8 cellular contexts compared by ENCODE assay signal in genomic region chr1:69568435-69569280, GRCh38. TPM values are rescaled to one million over a fixed set of nuclear protein-coding genes. Genes with fewer than 3 reads are reported as not detected.
DNase-seq lines count a peak whose midpoint lies in the region; ATAC-seq and TF ChIP-seq lines count a peak whose summit lies in the region.

No MANE protein-coding gene starts in this region.

- peaks cover 6 to 23% (median 18%) of the 10 kb centered on the region in 4 donors for H3K4me1 ChIP-seq in liver (ENCODE audit: control insufficient read depth in 4 of 4, insufficient read depth in 4 of 4, low read length in 3 of 4)
- peaks cover 0 to 32% (median 26%) of the 10 kb centered on the region in 4 donors for H3K4me1 ChIP-seq in tibial artery

- TF ChIP-seq CTCF in brain (conservative IDR thresholded peaks at IDR 0.05) (no peak), liver (IDR thresholded peaks at IDR 0.05; ENCODE audit: low read depth, low read length, missing input control) (no peak), tibial artery (IDR thresholded peaks at IDR 0.05) (no peak)

- H3K27me3 ChIP-seq in liver (ENCODE audit: control insufficient read depth in 4 of 4, insufficient read depth in 4 of 4, low read length in 3 of 4) (peaks cover 0 to 9% (median 0%) of the 10 kb centered on the region in 4 donors), tibial artery (peaks cover 0 to 29% of the 10 kb centered on the region in 2 donors)

- H3K4me3 ChIP-seq in liver (ENCODE audit: low read depth in 1 of 3, low read length in 3 of 3) = peak overlapping the region in 2 of 3 donors; percentile 40 to 56
- H3K4me3 ChIP-seq in tibial artery = peak overlapping the region; percentile 48 to 60

- peak overlapping the region; percentile 81 for H3K4me3 Mint-ChIP-seq in T-helper 1 cell treated with Interleukin-12 subunit alpha and Interleukin-12 subunit beta and Interleukin-4 antibody, amounts not matched to agents 30 μg/mL and 1 μg/mL, for 36 hours
- H3K4me3 Mint-ChIP-seq in brain = peak overlapping the region; percentile 86 to 94 (median 92)
- no peak overlapping the region for H3K4me3 Mint-ChIP-seq in natural killer cell treated with Interleukin-12 subunit alpha and Interleukin-12 subunit beta and Interleukin-15 and Interleukin-18, amount 100 ng/mL, for 72 hours

- intact Hi-C loops in tibial artery (cut with DNase I; ENCODE audit: low total_unique reads) = no loop called here

- H3K36me3 Mint-ChIP-seq in T-helper 1 cell treated with Interleukin-12 subunit alpha and Interleukin-12 subunit beta and Interleukin-4 antibody, amounts not matched to agents 30 μg/mL and 1 μg/mL, for 36 hours (ENCODE audit: low read depth) = no peaks in the 10 kb centered on the region
- no peaks in the 10 kb centered on the region for H3K36me3 Mint-ChIP-seq in brain
- peaks cover 10% of the 10 kb centered on the region for H3K36me3 Mint-ChIP-seq in natural killer cell treated with Interleukin-12 subunit alpha and Interleukin-12 subunit beta and Interleukin-15 and Interleukin-18, amount 100 ng/mL, for 72 hours

- 2% methylated on average over 49 of the region's 49 CpGs for WGBS in liver

- no peak for ATAC-seq in natural killer cell treated with Interleukin-12 subunit alpha and Interleukin-12 subunit beta and Interleukin-15 and Interleukin-18, amount 100 ng/mL, for 72 hours

- peaks cover 49% of the 10 kb centered on the region for H3K27me3 Mint-ChIP-seq in T-helper 1 cell treated with Interleukin-12 subunit alpha and Interleukin-12 subunit beta and Interleukin-4 antibody, amounts not matched to agents 30 μg/mL and 1 μg/mL, for 36 hours (ENCODE audit: low read depth)
- H3K27me3 Mint-ChIP-seq in brain = peaks cover 71% of the 10 kb centered on the region
- H3K27me3 Mint-ChIP-seq in natural killer cell treated with Interleukin-12 subunit alpha and Interleukin-12 subunit beta and Interleukin-15 and Interleukin-18, amount 100 ng/mL, for 72 hours = peaks cover 20 to 29% of the 10 kb centered on the region in 2 donors

- DNase-seq in T-helper 1 cell = no peak
- peak in 1 of 2 donors; percentile 45 for DNase-seq in tibial artery
- no peak for DNase-seq in HK-2 (ENCODE audit: unreplicated experiment)
- no peak for DNase-seq in natural killer cell treated with Interleukin-12 subunit alpha and Interleukin-12 subunit beta and Interleukin-15 and Interleukin-18, amount 100 ng/mL, for 72 hours (ENCODE audit: low spot score)
- no peak for DNase-seq in stimulated activated CD4-positive, alpha-beta T cell treated with anti-CD3 and anti-CD28 coated beads, Interleukin-15, amount 100 ng/mL, for 24 hours

- no peaks in the 10 kb centered on the region for H3K36me3 ChIP-seq in liver (ENCODE audit: control insufficient read depth in 4 of 4, insufficient read depth in 3 of 4, low read depth in 1 of 4, low read length in 3 of 4)
- H3K36me3 ChIP-seq in tibial artery = no peaks in the 10 kb centered on the region

- H3K27ac Mint-ChIP-seq in T-helper 1 cell treated with Interleukin-12 subunit alpha and Interleukin-12 subunit beta and Interleukin-4 antibody, amounts not matched to agents 30 μg/mL and 1 μg/mL, for 36 hours = no peak overlapping the region
- peak overlapping the region; percentile 55 to 98 (median 94) for H3K27ac Mint-ChIP-seq in brain
- H3K27ac Mint-ChIP-seq in natural killer cell treated with Interleukin-12 subunit alpha and Interleukin-12 subunit beta and Interleukin-15 and Interleukin-18, amount 100 ng/mL, for 72 hours = no peak overlapping the region

- no peaks in the 10 kb centered on the region for H3K9me3 Mint-ChIP-seq in T-helper 1 cell treated with Interleukin-12 subunit alpha and Interleukin-12 subunit beta and Interleukin-4 antibody, amounts not matched to agents 30 μg/mL and 1 μg/mL, for 36 hours
- peaks cover 0 to 4% (median 0%) of the 10 kb centered on the region in 5 experiments for H3K9me3 Mint-ChIP-seq in brain
- no peaks in the 10 kb centered on the region for H3K9me3 Mint-ChIP-seq in natural killer cell treated with Interleukin-12 subunit alpha and Interleukin-12 subunit beta and Interleukin-15 and Interleukin-18, amount 100 ng/mL, for 72 hours

- peaks cover 8% of the 10 kb centered on the region for H3K4me1 Mint-ChIP-seq in T-helper 1 cell treated with Interleukin-12 subunit alpha and Interleukin-12 subunit beta and Interleukin-4 antibody, amounts not matched to agents 30 μg/mL and 1 μg/mL, for 36 hours (ENCODE audit: low read depth)
- H3K4me1 Mint-ChIP-seq in brain = peaks cover 17% of the 10 kb centered on the region
- H3K4me1 Mint-ChIP-seq in natural killer cell treated with Interleukin-12 subunit alpha and Interleukin-12 subunit beta and Interleukin-15 and Interleukin-18, amount 100 ng/mL, for 72 hours (ENCODE audit: low read depth in 2 of 2) = peaks cover 0 to 5% of the 10 kb centered on the region in 2 donors

- TF ChIP-seq RAD21 in liver (IDR thresholded peaks at IDR 0.05) = no peak

- H3K9ac ChIP-seq in liver (ENCODE audit: low read depth in 1 of 2, low read length in 2 of 2) = no peak overlapping the region

- H3K9me3 ChIP-seq in liver (ENCODE audit: control insufficient read depth in 4 of 4, low read length in 3 of 4) (no peaks in the 10 kb centered on the region), tibial artery (no peaks in the 10 kb centered on the region)

- H3K27ac ChIP-seq in liver (ENCODE audit: low read depth in 1 of 2, low read length in 2 of 2) (no peak overlapping the region), tibial artery (no peak overlapping the region)

TF ChIP-seq in liver, 16 proteins besides CTCF, POLR2A, EP300 and RAD21:
- TF ChIP-seq NR2F2 (IDR thresholded peaks at IDR 0.05) = no peak
- no peak for TF ChIP-seq MAX (IDR thresholded peaks at IDR 0.05)
- no peak for TF ChIP-seq FOXA2 (IDR thresholded peaks at IDR 0.05)
- TF ChIP-seq HNF4G (IDR thresholded peaks at IDR 0.05) = no peak
- no peak for TF ChIP-seq ZBTB33 (IDR thresholded peaks at IDR 0.05)

RNA-seq across cellular contexts. Expression of gene LRRC7, which starts 0.9 kb away (rescaled TPM):
- polyA plus RNA-seq in brain (ENCODE audit: insufficient read depth, low read depth, low replicate concordance) (1.4 TPM), liver (1 to 10 TPM in 1 of 2 donors, under 1 TPM in 1; 0.08 to 1.1 TPM)
- total RNA-seq in liver = 1 to 10 TPM in 1 of 2 donors, under 1 TPM in 1; 0.33 to 1.0 TPM
- not detected for total RNA-seq in natural killer cell treated with Interleukin-12 subunit alpha and Interleukin-12 subunit beta and Interleukin-15 and Interleukin-18, amount 100 ng/mL, for 72 hours

Comparison
In these comparisons a context has a peak if more than half of its experiments do, and no peak if none do; other contexts are left out.
1. H3K27ac Mint-ChIP-seq: peak in brain (5 of 5); none in T-helper 1 cell treated with Interleukin-12 subunit alpha and Interleukin-12 subunit beta and Interleukin-4 antibody, amounts not matched to agents 30 μg/mL and 1 μg/mL, for 36 hours (single experiment) and natural killer cell treated with Interleukin-12 subunit alpha and Interleukin-12 subunit beta and Interleukin-15 and Interleukin-18, amount 100 ng/mL, for 72 hours (0 of 2).